ENCODE assay signal across 1 cellular context in genomic region chr10:93488956-93489528, GRCh38.
TF ChIP-seq lines count a peak whose summit lies in the region.

No MANE protein-coding gene starts in this region.

TF ChIP-seq in GM23338, 12 proteins besides CTCF, POLR2A, EP300 and RAD21 (continued from another document):
- TF ChIP-seq REST (IDR thresholded peaks at IDR 0.05; ENCODE audit: unreplicated experiment) (no peak), EZH2 (IDR thresholded peaks at IDR 0.05; ENCODE audit: low read depth, unreplicated experiment) (no peak), ZNF462 (CRISPR knock-in tag; IDR thresholded peaks at IDR 0.05) (no peak), EZH2phosphoT487 (IDR thresholded peaks at IDR 0.05; ENCODE audit: unreplicated experiment) (no peak)
TF ChIP-seq in GM23338: peak in this region for 0.
